In genomic region chr7:37201876-37202198, GRCh38 we compare ENCODE assay signal across 1 cellular context.
TF ChIP-seq lines count a peak whose summit lies in the region.

No MANE protein-coding gene starts in this region.

TF ChIP-seq in IMR-90, 13 proteins besides CTCF, POLR2A, EP300 and RAD21 (continued from another document):
- no peak for TF ChIP-seq MXI1 (IDR thresholded peaks at IDR 0.05; ENCODE audit: borderline replicate concordance, low read depth, low read length)
